ENCODE assay signal across 9 cellular contexts in genomic region chr12:72271401-72271740, GRCh38. TPM values are rescaled to one million over a fixed set of nuclear protein-coding genes. Genes with fewer than 3 reads are reported as not detected.
DNase-seq lines count a peak whose midpoint lies in the region; TF ChIP-seq lines count a peak whose summit lies in the region.
"Had no signal": no experiment of that assay in that cellular context is flagged by ENCODE, and none has a peak within 500 bp of the region (broad histone marks: within the 10 kb centered on the region; RNA-seq: fewer than 3 reads in every experiment).

No MANE protein-coding gene starts in this region.

- TF ChIP-seq CTCF in WI38 (IDR thresholded peaks at IDR 0.05; ENCODE audit: low read depth, low read length) (no peak), right atrium auricular region (IDR thresholded peaks at IDR 0.05) (no peak), sigmoid colon (IDR thresholded peaks at IDR 0.05) (no peak)

- DNase-seq in DMS153 treated with DMSO at 0.1 percent for 48 hours (lab: John Stamatoyannopoulos, UW; ENCODE audit: unreplicated experiment) (peak; percentile 40), DMS153 (lab: John Stamatoyannopoulos, UW) (no peak), right atrium auricular region (ENCODE audit: low spot score) (peak; percentile 64), sigmoid colon (no peak), OCI-M2 (lab: John Stamatoyannopoulos, UW; ENCODE audit: unreplicated experiment) (no peak)
- DNase-seq in stimulated activated CD4-positive, alpha-beta T cell treated with anti-CD3 and anti-CD28 coated beads, Interleukin-4, amount 100 ng/mL, for 1 hour = no peak
- DNase-seq in stimulated activated CD4-positive, alpha-beta T cell treated with anti-CD3 and anti-CD28 coated beads, Interleukin-15, amount 100 ng/mL, for 24 hours = no peak

- H3K36me3 ChIP-seq in right atrium auricular region (no peaks in the 10 kb centered on the region), sigmoid colon (no peaks in the 10 kb centered on the region)

- WGBS in sigmoid colon, 2 donors = 2 to 5% methylated on average over 15 of the region's 15 CpGs

- TF ChIP-seq POLR2A in sigmoid colon (IDR thresholded peaks at IDR 0.05) = no peak

- peak overlapping the region; percentile 73 for H3K4me3 ChIP-seq in WI38 (ENCODE audit: low read depth, low read length)
- H3K4me3 ChIP-seq in right atrium auricular region = peak overlapping the region; percentile 31 to 51
- H3K4me3 ChIP-seq in sigmoid colon = peak overlapping the region; percentile 25 to 61 (median 50)

- intact Hi-C loops in sigmoid colon (cut with DNase I) = no loop called here

- H3K9me3 ChIP-seq in right atrium auricular region = no peaks in the 10 kb centered on the region
- no peaks in the 10 kb centered on the region for H3K9me3 ChIP-seq in sigmoid colon

- TF ChIP-seq EP300 in sigmoid colon (IDR thresholded peaks at IDR 0.05) = no peak

- H3K4me1 ChIP-seq in right atrium auricular region (peaks cover 0 to 25% of the 10 kb centered on the region in 2 donors), sigmoid colon (peaks cover 0 to 28% (median 21%) of the 10 kb centered on the region in 4 donors)

- peak overlapping the region; percentile 46 to 52 for H3K27ac ChIP-seq in right atrium auricular region
- H3K27ac ChIP-seq in sigmoid colon = peak overlapping the region; percentile 15 to 69 (median 50)

- peaks cover 10 to 14% of the 10 kb centered on the region in 2 donors for H3K27me3 ChIP-seq in right atrium auricular region
- peaks cover 16 to 41% (median 31%) of the 10 kb centered on the region in 3 donors for H3K27me3 ChIP-seq in sigmoid colon

RNA-seq across cellular contexts. Expression of gene TRHDE, which starts 0.8 kb away (rescaled TPM):
- total RNA-seq in right atrium auricular region = 1 to 10 TPM in 1 of 2 donors, under 1 TPM in 1; 0.37 to 3.4 TPM
- 1 to 10 TPM; 2.9 to 10.0 (median 4.9) TPM for total RNA-seq in sigmoid colon
- polyA plus RNA-seq in sigmoid colon = 1 to 10 TPM in 1 of 3 donors, under 1 TPM in 2; 0.42 to 1.2 (median 0.69) TPM
- total RNA-seq: SK-MEL-5 had no signal

Comparison
In these comparisons a context has a peak if more than half of its experiments do, and no peak if none do; other contexts are left out.
1. DNase-seq: peak in DMS153 treated with DMSO at 0.1 percent for 48 hours (single experiment) and right atrium auricular region (single experiment); none in DMS153 (single experiment), sigmoid colon (single experiment), stimulated activated CD4-positive, alpha-beta T cell treated with anti-CD3 and anti-CD28 coated beads, Interleukin-4, amount 100 ng/mL, for 1 hour (single experiment), OCI-M2 (single experiment) and stimulated activated CD4-positive, alpha-beta T cell treated with anti-CD3 and anti-CD28 coated beads, Interleukin-15, amount 100 ng/mL, for 24 hours (single experiment).
2. Peak in every context shown above with its lines, with median percentiles within 50 percentile points of each other: H3K4me3 ChIP-seq.